Comparison of ENCODE assay signal across 15 cellular contexts in the genomic region with DNA sequence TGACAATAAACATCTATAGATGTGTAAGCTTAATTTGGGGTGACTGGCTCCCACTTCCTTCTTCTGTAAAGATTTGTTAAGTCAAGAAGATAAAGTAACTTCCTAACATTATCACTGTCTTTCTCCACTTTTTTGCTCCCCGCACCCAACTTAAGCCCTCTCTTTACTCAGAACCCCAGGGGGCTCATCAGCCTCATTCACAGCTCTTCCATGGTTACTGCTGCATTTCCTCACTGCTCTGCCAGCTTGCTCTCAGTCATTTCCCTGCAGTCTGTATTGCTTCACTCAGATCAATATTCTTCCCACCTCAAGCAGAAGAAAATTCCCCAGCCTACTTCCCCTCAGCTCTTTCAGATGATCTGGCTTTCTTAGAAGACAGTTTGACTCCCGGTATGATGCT.
DNase-seq lines count a peak whose midpoint lies in the region; ATAC-seq and TF ChIP-seq lines count a peak whose summit lies in the region.
"Had no signal": no experiment of that assay in that cellular context is flagged by ENCODE, and none has a peak within 500 bp of the region (broad histone marks: within the 10 kb centered on the region; RNA-seq: fewer than 3 reads in every experiment).

No MANE protein-coding gene starts in this region.

- H3K79me2 ChIP-seq in neural progenitor cell (ENCODE audit: low read depth): no peaks in the 10 kb centered on the region

- no peaks in the 10 kb centered on the region for H4K20me1 ChIP-seq in neural progenitor cell (ENCODE audit: low read depth)
- H4K20me1 ChIP-seq: BLaER1 treated with 17β-estradiol and CSF1 and Interleukin-3, amounts not matched to agents 10 nM and 100 nM had no signal

- peak overlapping the region; percentile 12 for H3K4me2 ChIP-seq in neural progenitor cell
- H3K4me2 ChIP-seq: BLaER1 treated with 17β-estradiol and CSF1 and Interleukin-3, amounts not matched to agents 10 nM and 100 nM had no signal

- no peak overlapping the region for H3K27ac ChIP-seq in A673 (ENCODE audit: low read depth, low read length, poor library complexity, severe bottlenecking)
- H3K27ac ChIP-seq in neural progenitor cell: no peak overlapping the region
- H3K27ac ChIP-seq: BLaER1 treated with 17β-estradiol and CSF1 and Interleukin-3, amounts not matched to agents 10 nM and 100 nM had no signal

- no peaks in the 10 kb centered on the region for H3K27me3 Mint-ChIP-seq in neural progenitor cell (ENCODE audit: insufficient read depth, low read depth)
- H3K27me3 Mint-ChIP-seq: CD4-positive, CD25-positive, alpha-beta regulatory T cell had no signal

- no peaks in the 10 kb centered on the region for H3K27me3 ChIP-seq in A673 (replicated peaks; ENCODE audit: insufficient read depth, low read depth, low read length, poor library complexity)
- no peaks in the 10 kb centered on the region for H3K27me3 ChIP-seq in NT2/D1 (ENCODE audit: insufficient read depth, insufficient read length)
- H3K27me3 ChIP-seq in neural progenitor cell: no peaks in the 10 kb centered on the region
- H3K27me3 ChIP-seq: BLaER1 treated with 17β-estradiol and CSF1 and Interleukin-3, amounts not matched to agents 10 nM and 100 nM had no signal

- H3K4me3 ChIP-seq in A673 (ENCODE audit: low read depth, low read length, poor library complexity, severe bottlenecking) (no peak overlapping the region), NT2/D1 (ENCODE audit: insufficient read length, low read depth) (no peak overlapping the region), neural progenitor cell (no peak overlapping the region)
- H3K4me3 ChIP-seq: BLaER1 treated with 17β-estradiol and CSF1 and Interleukin-3, amounts not matched to agents 10 nM and 100 nM; HAP-1 had no signal

- no peaks in the 10 kb centered on the region for H3K9me3 Mint-ChIP-seq in neural progenitor cell

- H3K4me1 ChIP-seq in A673 (ENCODE audit: insufficient read depth, low read length, poor library complexity, severe bottlenecking) (peaks cover 5% of the 10 kb centered on the region), NT2/D1 (ENCODE audit: insufficient read depth, insufficient read length) (no peaks in the 10 kb centered on the region), neural progenitor cell (peaks cover 9% of the 10 kb centered on the region)
- H3K4me1 ChIP-seq: BLaER1 treated with 17β-estradiol and CSF1 and Interleukin-3, amounts not matched to agents 10 nM and 100 nM; HAP-1 had no signal

- ATAC-seq in HG03521 (IDR thresholded peaks at IDR 0.05; ENCODE audit: unreplicated experiment): no peak
- no peak for ATAC-seq in GM19397 (IDR thresholded peaks at IDR 0.05; ENCODE audit: unreplicated experiment)
- ATAC-seq: HepG2 had no signal

- TF ChIP-seq CTCF in A673 (conservative IDR thresholded peaks at IDR 0.05; ENCODE audit: low read depth, low read length): no peak
- no peak for TF ChIP-seq CTCF in neural progenitor cell (IDR thresholded peaks at IDR 0.05)

- intact Hi-C loops in A673 (cut with micrococcal nuclease; ENCODE audit: unreplicated experiment): no loop called here

- H3K36me3 ChIP-seq in A673 (ENCODE audit: insufficient read depth, low read length, poor library complexity, severe bottlenecking) (no peaks in the 10 kb centered on the region), NT2/D1 (ENCODE audit: insufficient read depth, insufficient read length, low read length) (no peaks in the 10 kb centered on the region), neural progenitor cell (no peaks in the 10 kb centered on the region)
- H3K36me3 ChIP-seq: BLaER1 treated with 17β-estradiol and CSF1 and Interleukin-3, amounts not matched to agents 10 nM and 100 nM; HAP-1 had no signal

- H3K4me1 Mint-ChIP-seq in neural progenitor cell: peaks cover 4% of the 10 kb centered on the region
- H3K4me1 Mint-ChIP-seq: CD4-positive, CD25-positive, alpha-beta regulatory T cell had no signal

- H3K36me3 Mint-ChIP-seq in neural progenitor cell: no peaks in the 10 kb centered on the region
- H3K36me3 Mint-ChIP-seq: CD4-positive, CD25-positive, alpha-beta regulatory T cell had no signal

- BruUV-seq in A673 (replicated peaks; lab: Mats Ljungman, UMichigan): no TSS peak

- no peak overlapping the region for H3K4me3 Mint-ChIP-seq in neural progenitor cell
- H3K4me3 Mint-ChIP-seq: CD4-positive, CD25-positive, alpha-beta regulatory T cell had no signal

- no peaks in the 10 kb centered on the region for H3F3A ChIP-seq in neural progenitor cell (ENCODE audit: low read depth)

- peak; percentile 23 for DNase-seq in A673 (ENCODE audit: low spot score)
- DNase-seq in NT2/D1 (ENCODE audit: low read depth, low spot score): peak; percentile 42
- DNase-seq in iPS DF 4.7 (ENCODE audit: extremely low read depth, low spot score): peak; percentile 22
- peak; percentile 33 for DNase-seq in neural progenitor cell (ENCODE audit: low spot score)
- no peak for DNase-seq in NCI-H2081 treated with DMSO at 0.1 percent for 48 hours (lab: John Stamatoyannopoulos, UW)
- DNase-seq: 8988T; ACHN; CD4-positive, CD25-positive, alpha-beta regulatory T cell; DMS53; GF-D8 had no signal

- H2AFZ ChIP-seq in neural progenitor cell (replicated peaks): peak overlapping the region; percentile 47

- POLR2A ChIA-PET in A673 (lab: Charles Lee; ENCODE audit: low non-redundant PET): no interaction called here

- no peak overlapping the region for H3K27ac Mint-ChIP-seq in neural progenitor cell

- H3K9me3 ChIP-seq in A673 (ENCODE audit: low read depth, low read length, poor library complexity, severe bottlenecking) (no peaks in the 10 kb centered on the region), NT2/D1 (ENCODE audit: insufficient read depth, low read length) (peaks cover 31% of the 10 kb centered on the region), neural progenitor cell (ENCODE audit: low read depth) (no peaks in the 10 kb centered on the region)
- H3K9me3 ChIP-seq: BLaER1 treated with 17β-estradiol and CSF1 and Interleukin-3, amounts not matched to agents 10 nM and 100 nM; HAP-1 had no signal

- CTCF ChIA-PET in A673 (lab: Charles Lee): no interaction called here

- H3K9ac ChIP-seq in NT2/D1 (ENCODE audit: insufficient read length, low read depth) (no peak overlapping the region), neural progenitor cell (no peak overlapping the region)
- H3K9ac ChIP-seq: BLaER1 treated with 17β-estradiol and CSF1 and Interleukin-3, amounts not matched to agents 10 nM and 100 nM had no signal
